In genomic region chr12:91885851-91886250, GRCh38 we compare ENCODE assay signal across 20 cellular contexts.
"Had no signal": no experiment of that assay in that cellular context is flagged by ENCODE, and none has a peak within 500 bp of the region (broad histone marks: within the 10 kb centered on the region; RNA-seq: fewer than 3 reads in every experiment).

No MANE protein-coding gene starts in this region.

- H3K9me3 ChIP-seq: lower lobe of right lung, prostate gland, right atrium auricular region, spleen, testis, upper lobe of right lung had no signal

- H3K36me3 ChIP-seq: cardiac muscle cell, lower lobe of right lung, neural progenitor cell, prostate gland, right atrium auricular region, spleen, upper lobe of right lung had no signal

- H3K27ac ChIP-seq: cardiac muscle cell, lower lobe of right lung, neural progenitor cell, prostate gland, right atrium auricular region, spleen, testis, upper lobe of right lung had no signal

- ATAC-seq: activated CD8-positive, alpha-beta T cell treated with anti-CD3 and anti-CD28 coated beads, Interleukin-2, amount 10 ng/mL, durations not matched to agents 7 days and 5 days; activated naive CD8-positive, alpha-beta T cell treated with anti-CD3 and anti-CD28 coated beads, Interleukin-2, amount 50 U/mL, for 24 hours; left lobe of liver; lower lobe of right lung; naive thymus-derived CD8-positive, alpha-beta T cell; upper lobe of right lung had no signal

- H3K4me3 ChIP-seq: cardiac muscle cell, lower lobe of right lung, neural progenitor cell, prostate gland, right atrium auricular region, spleen, testis, upper lobe of right lung had no signal

- H3K27me3 ChIP-seq: cardiac muscle cell, neural progenitor cell, right atrium auricular region, spleen, testis, upper lobe of right lung had no signal

- DNase-seq: activated CD4-positive, alpha-beta T cell treated with anti-CD3 and anti-CD28 coated beads for 1 hour; activated CD4-positive, alpha-beta T cell treated with anti-CD3 and anti-CD28 coated beads, Interleukin-2, amount 50 U/mL, for 1 hour; activated CD8-positive, alpha-beta T cell treated with anti-CD3 and anti-CD28 coated beads, Interleukin-2, amount 10 ng/mL, durations not matched to agents 7 days and 5 days; activated gamma-delta T cell; activated naive CD4-positive, alpha-beta T cell treated with anti-CD3 and anti-CD28 coated beads, Interleukin-2, amount 50 U/mL, for 16 hours; activated naive CD8-positive, alpha-beta T cell treated with anti-CD3 and anti-CD28 coated beads, Interleukin-2, amount 50 U/mL, for 24 hours; cortex of kidney; endodermal cell; lower lobe of right lung; naive thymus-derived CD8-positive, alpha-beta T cell; spleen; stimulated activated CD4-positive, alpha-beta T cell treated with anti-CD3 and anti-CD28 coated beads, Interleukin-4, amount 100 ng/mL, for 1 hour; stimulated activated naive CD4-positive, alpha-beta T cell; testis; upper lobe of right lung had no signal

- H3K4me2 ChIP-seq: neural progenitor cell had no signal

- H3K4me1 ChIP-seq: lower lobe of right lung, prostate gland, right atrium auricular region, testis, upper lobe of right lung had no signal

- H3K9ac ChIP-seq: neural progenitor cell had no signal
